10 cellular contexts compared by ENCODE assay signal in genomic region chr12:124507188-124508109, GRCh38. TPM values are rescaled to one million over a fixed set of nuclear protein-coding genes. Genes with fewer than 3 reads are reported as not detected.
DNase-seq lines count a peak whose midpoint lies in the region; ATAC-seq and TF ChIP-seq lines count a peak whose summit lies in the region.
"Had no signal": no experiment of that assay in that cellular context is flagged by ENCODE, and none has a peak within 500 bp of the region (broad histone marks: within the 10 kb centered on the region; RNA-seq: fewer than 3 reads in every experiment).

No MANE protein-coding gene starts in this region.

- H3K4me3 ChIP-seq in HUES48 (ENCODE audit: low read depth, low read length) (no peak overlapping the region), lung (no peak overlapping the region)

- H3K27ac ChIP-seq in HUES48 (ENCODE audit: low read depth, low read length) (peak overlapping the region; percentile 41), lung (ENCODE audit: low read depth in 1 of 2, low read length in 1 of 2) (peak overlapping the region; percentile 61 to 87), temporal lobe (ENCODE audit: low read depth, low read length) (peak overlapping the region; percentile 40)

- H3K36me3 ChIP-seq in HUES48 (ENCODE audit: control insufficient read depth, insufficient read depth, low read length) (no peaks in the 10 kb centered on the region), lung (ENCODE audit: control insufficient read depth in 2 of 2, insufficient read depth in 2 of 2, low read length in 2 of 2) (peaks cover 0 to 2% of the 10 kb centered on the region in 2 donors)

- TF ChIP-seq CTCF in lung (IDR thresholded peaks at IDR 0.05; ENCODE audit: control extremely low read depth, extremely low read depth), result no peak

- H3K9me3 ChIP-seq in HUES48 (ENCODE audit: control insufficient read depth, insufficient read depth, low read length) (no peaks in the 10 kb centered on the region), lung (ENCODE audit: control insufficient read depth in 2 of 2, insufficient read depth in 1 of 2, low read length in 1 of 2) (no peaks in the 10 kb centered on the region)

- H3K9ac ChIP-seq in HUES48 (ENCODE audit: low read depth, low read length), result no peak overlapping the region

- no peaks in the 10 kb centered on the region for H3K27me3 ChIP-seq in HUES48 (ENCODE audit: control insufficient read depth, insufficient read depth, low read length)
- no peaks in the 10 kb centered on the region for H3K27me3 ChIP-seq in lung (ENCODE audit: control insufficient read depth, insufficient read depth)

- 76 to 77% methylated on average over 26 of the region's 26 CpGs for WGBS in lung, 2 donors

- ATAC-seq in lung (ENCODE audit: insufficient read depth, low FRiP score) (no peak), GM19328 (IDR thresholded peaks at IDR 0.05; ENCODE audit: unreplicated experiment) (no peak)

- DNase-seq in ecto neural progenitor cell (ENCODE audit: low spot score) (peak; percentile 70), lung (ENCODE audit: low spot score) (no peak), activated gamma-delta T cell treated with Interleukin-2 at 50 U/mL for 16 hours (no peak), HT-29 (ENCODE audit: low spot score) (no peak)
- DNase-seq in central memory CD4-positive, alpha-beta T cell, result no peak
- DNase-seq: activated CD4-positive, alpha-beta T cell treated with anti-CD3 and anti-CD28 coated beads, Interleukin-2, amount 10 ng/mL, durations not matched to agents 7 days and 5 days; NCI-H774 had no signal

- H3K4me1 ChIP-seq in HUES48 (ENCODE audit: control insufficient read depth, insufficient read depth, low read length) (peaks cover 55% of the 10 kb centered on the region), lung (ENCODE audit: control insufficient read depth in 2 of 2, insufficient read depth in 2 of 2, low read length in 2 of 2) (peaks cover 14 to 46% of the 10 kb centered on the region in 2 donors)

RNA-seq across cellular contexts. Expression of gene NCOR2, which starts 60.0 kb away (rescaled TPM):
- total RNA-seq in lung (100 to 1,000 TPM; 166 to 361 TPM), temporal lobe (20.7 TPM)
- polyA plus RNA-seq in lung, result 10 to 100 TPM; 81.4 to 98.7 TPM
- total RNA-seq in HT-29 (2014; rRNA removed; shearing (Covaris generic)), result 93.6 and 114 TPM in 2 replicates
